Comparison of ENCODE assay signal across 23 cellular contexts in genomic region chr2:171389325-171389724, GRCh38. TPM values are rescaled to one million over a fixed set of nuclear protein-coding genes. Genes with fewer than 3 reads are reported as not detected.
DNase-seq lines count a peak whose midpoint lies in the region; ATAC-seq and TF ChIP-seq lines count a peak whose summit lies in the region.
"Had no signal": no experiment of that assay in that cellular context is flagged by ENCODE, and none has a peak within 500 bp of the region (broad histone marks: within the 10 kb centered on the region; RNA-seq: fewer than 3 reads in every experiment).

No MANE protein-coding gene starts in this region.

- H3K27me3 Mint-ChIP-seq in stimulated activated naive B cell treated with anti-CD40 and anti-IgM and Interleukin-4, amounts not matched to agents 10 μg/mL and 1 μg/mL and 100 μg/mL, for 72 hours, result no peaks in the 10 kb centered on the region
- H3K27me3 Mint-ChIP-seq: activated T-helper 17 cell treated with anti-CD3 and anti-CD28 coated beads, Interleukin-2, amount 50 U/mL, for 72 hours had no signal

- DNase-seq in DMS53 (lab: John Stamatoyannopoulos, UW) (peak; percentile 18), DMS53 treated with DMSO at 0.1 percent for 48 hours (lab: John Stamatoyannopoulos, UW; ENCODE audit: unreplicated experiment) (no peak), esophagus muscularis mucosa (ENCODE audit: extremely low spot score) (no peak), GDM1 (lab: John Stamatoyannopoulos, UW) (no peak)
- no peak for DNase-seq in stimulated activated naive B cell treated with anti-CD40 and anti-IgM and Interleukin-4, amounts not matched to agents 10 μg/mL and 1 μg/mL and 100 μg/mL, for 72 hours
- DNase-seq: left cardiac atrium; NCI-H1092; NCI-H2081 treated with DMSO at 0.1 percent for 48 hours; NCI-H510A; SHP77; stimulated activated CD4-positive, alpha-beta T cell treated with anti-CD3 and anti-CD28 coated beads, Interleukin-4, amount 100 ng/mL, for 4 hours; substantia nigra; T-helper 1 cell had no signal

- H3K36me3 Mint-ChIP-seq in stimulated activated naive B cell treated with anti-CD40 and anti-IgM and Interleukin-4, amounts not matched to agents 10 μg/mL and 1 μg/mL and 100 μg/mL, for 72 hours, result peaks cover 15 to 45% of the 10 kb centered on the region in 2 donors

- H3K27ac Mint-ChIP-seq in stimulated activated naive B cell treated with anti-CD40 and anti-IgM and Interleukin-4, amounts not matched to agents 10 μg/mL and 1 μg/mL and 100 μg/mL, for 72 hours, result peak overlapping the region; percentile 44
- H3K27ac Mint-ChIP-seq: activated T-helper 17 cell treated with anti-CD3 and anti-CD28 coated beads, Interleukin-2, amount 50 U/mL, for 72 hours; GM23338; nephron had no signal

- TF ChIP-seq POLR2A in esophagus muscularis mucosa (IDR thresholded peaks at IDR 0.05; ENCODE audit: low read depth), result no peak

- peaks cover 37 to 66% of the 10 kb centered on the region in 2 donors for H3K4me1 Mint-ChIP-seq in stimulated activated naive B cell treated with anti-CD40 and anti-IgM and Interleukin-4, amounts not matched to agents 10 μg/mL and 1 μg/mL and 100 μg/mL, for 72 hours

- intact Hi-C loops in esophagus muscularis mucosa (cut with DNase I), result no loop called here

- ATAC-seq in GM21529 (IDR thresholded peaks at IDR 0.05; ENCODE audit: unreplicated experiment) (peak; percentile 57), HG03439 (IDR thresholded peaks at IDR 0.05; ENCODE audit: unreplicated experiment) (peak; percentile 44), GM21360 (IDR thresholded peaks at IDR 0.05; ENCODE audit: unreplicated experiment) (no peak)
- peak; percentile 25 for ATAC-seq in stimulated activated naive B cell treated with anti-CD40 and anti-IgM and Interleukin-4, amounts not matched to agents 10 μg/mL and 1 μg/mL and 100 μg/mL, for 72 hours (replicated peaks)
- ATAC-seq: activated T-helper 17 cell treated with anti-CD3 and anti-CD28 coated beads, Interleukin-2, amount 50 U/mL, for 72 hours; gastroesophageal sphincter; GM23338; left cardiac atrium had no signal

- H3K4me3 ChIP-seq in esophagus muscularis mucosa, result no peak overlapping the region
- H3K4me3 ChIP-seq: BLaER1 treated with 17β-estradiol and CSF1 and Interleukin-3, amounts not matched to agents 10 nM and 100 nM; gastroesophageal sphincter; GM23338 had no signal

- TF ChIP-seq EP300 in esophagus muscularis mucosa (IDR thresholded peaks at IDR 0.05), result no peak

- no peak for TF ChIP-seq CTCF in esophagus muscularis mucosa (IDR thresholded peaks at IDR 0.05)

- 100% methylated on average over 1 of the region's 1 CpG for WGBS in esophagus muscularis mucosa

- H3K27me3 ChIP-seq in esophagus muscularis mucosa, result no peaks in the 10 kb centered on the region
- H3K27me3 ChIP-seq: BLaER1 treated with 17β-estradiol and CSF1 and Interleukin-3, amounts not matched to agents 10 nM and 100 nM; gastroesophageal sphincter had no signal

- H3K36me3 ChIP-seq in esophagus muscularis mucosa, result no peaks in the 10 kb centered on the region
- H3K36me3 ChIP-seq: gastroesophageal sphincter had no signal

- H3K27ac ChIP-seq in esophagus muscularis mucosa (replicated peaks in 1 of 4), result no peak overlapping the region
- H3K27ac ChIP-seq: 22Rv1; BLaER1 treated with 17β-estradiol and CSF1 and Interleukin-3, amounts not matched to agents 10 nM and 100 nM; gastroesophageal sphincter; VCaP had no signal

- H3K4me3 Mint-ChIP-seq in stimulated activated naive B cell treated with anti-CD40 and anti-IgM and Interleukin-4, amounts not matched to agents 10 μg/mL and 1 μg/mL and 100 μg/mL, for 72 hours, result no peak overlapping the region
- H3K4me3 Mint-ChIP-seq: activated T-helper 17 cell treated with anti-CD3 and anti-CD28 coated beads, Interleukin-2, amount 50 U/mL, for 72 hours; GM23338; nephron had no signal

- peaks cover 0 to 12% (median 5%) of the 10 kb centered on the region in 4 donors for H3K4me1 ChIP-seq in esophagus muscularis mucosa
- H3K4me1 ChIP-seq: gastroesophageal sphincter had no signal

- H3K9me3 ChIP-seq in esophagus muscularis mucosa, result no peaks in the 10 kb centered on the region
- H3K9me3 ChIP-seq: BLaER1 treated with 17β-estradiol and CSF1 and Interleukin-3, amounts not matched to agents 10 nM and 100 nM; gastroesophageal sphincter had no signal

- peaks cover 2 to 4% of the 10 kb centered on the region in 2 donors for H3K9me3 Mint-ChIP-seq in stimulated activated naive B cell treated with anti-CD40 and anti-IgM and Interleukin-4, amounts not matched to agents 10 μg/mL and 1 μg/mL and 100 μg/mL, for 72 hours
- H3K9me3 Mint-ChIP-seq: activated T-helper 17 cell treated with anti-CD3 and anti-CD28 coated beads, Interleukin-2, amount 50 U/mL, for 72 hours; GM23338; nephron had no signal

RNA-seq across cellular contexts. Expression of gene METTL8, which starts 44.5 kb away (rescaled TPM):
- 10 to 100 TPM; 22.1 to 43.3 (median 31.5) TPM for total RNA-seq in esophagus muscularis mucosa

RNA-seq across cellular contexts. Expression of gene DCAF17, which starts 44.7 kb away (rescaled TPM):
- 10 to 100 TPM; 12.0 to 22.8 (median 14.3) TPM for total RNA-seq in esophagus muscularis mucosa
